Comparison of ENCODE assay signal across 25 cellular contexts in genomic region chr1:171798311-171798710, GRCh38. TPM values are rescaled to one million over a fixed set of nuclear protein-coding genes. Genes with fewer than 3 reads are reported as not detected.
"Had no signal": no experiment of that assay in that cellular context is flagged by ENCODE, and none has a peak within 500 bp of the region (broad histone marks: within the 10 kb centered on the region; RNA-seq: fewer than 3 reads in every experiment).

No MANE protein-coding gene starts in this region.

- H3K9me3 ChIP-seq: ascending aorta, body of pancreas had no signal

- H3K27me3 ChIP-seq: ascending aorta, body of pancreas had no signal

- DNase-seq: activated CD4-positive, alpha-beta T cell treated with anti-CD3 and anti-CD28 coated beads for 48 hours; activated CD4-positive, alpha-beta T cell treated with anti-CD3 and anti-CD28 coated beads, Interleukin-2, amount 50 U/mL, for 48 hours; activated naive CD4-positive, alpha-beta T cell treated with anti-CD3 and anti-CD28 coated beads, Interleukin-2, amount 50 U/mL, for 16 hours; activated naive CD8-positive, alpha-beta T cell treated with anti-CD3 and anti-CD28 coated beads, Interleukin-2, amount 10 ng/mL, durations not matched to agents 7 days and 5 days; activated T-cell treated with anti-CD3 and anti-CD28 coated beads for 4 hours; body of pancreas; MM.1S; NCI-H1105; NCI-H1436; NCI-H1694 treated with DMSO at 0.1 percent for 48 hours; NCI-H2029 treated with DMSO at 0.1 percent for 48 hours; NCI-H510A treated with DMSO at 0.1 percent for 48 hours; NCI-H69; NK-92 treated with Interleukin-12 subunit alpha and Interleukin-12 subunit beta, amount 100 ng/mL, for 24 hours; OCI-M1; RPMI8226; T-cell; WERI-Rb-1 had no signal

- H3K27me3 Mint-ChIP-seq: activated naive CD8-positive, alpha-beta T cell treated with anti-CD3 and anti-CD28 coated beads, Interleukin-2, amount 10 ng/mL, durations not matched to agents 7 days and 5 days; T-cell had no signal

- H3K9me3 Mint-ChIP-seq: activated naive CD8-positive, alpha-beta T cell treated with anti-CD3 and anti-CD28 coated beads, Interleukin-2, amount 10 ng/mL, durations not matched to agents 7 days and 5 days; T-cell had no signal

- H3K4me3 Mint-ChIP-seq: activated naive CD8-positive, alpha-beta T cell treated with anti-CD3 and anti-CD28 coated beads, Interleukin-2, amount 10 ng/mL, durations not matched to agents 7 days and 5 days; T-cell had no signal

- H3K27ac Mint-ChIP-seq: activated naive CD8-positive, alpha-beta T cell treated with anti-CD3 and anti-CD28 coated beads, Interleukin-2, amount 10 ng/mL, durations not matched to agents 7 days and 5 days; T-cell had no signal

- H3K4me1 ChIP-seq: ascending aorta, body of pancreas had no signal

- H3K4me3 ChIP-seq: ascending aorta, body of pancreas, SK-N-MC had no signal

- H3K9ac ChIP-seq: KMS-11 had no signal

- ATAC-seq: activated CD4-positive, CD25-positive, alpha-beta regulatory T cell treated with anti-CD3 and anti-CD28 coated beads, Interleukin-2, amount 50 U/mL, for 24 hours; body of pancreas; HepG2; Panc1; Right ventricle myocardium inferior; T-cell had no signal

RNA-seq across cellular contexts. Expression of gene DNM3, which starts 43.0 kb away (rescaled TPM):
- total RNA-seq: HepG2 had no signal
